20 cellular contexts compared by ENCODE assay signal in genomic region chr19:30391052-30391451, GRCh38. TPM values are rescaled to one million over a fixed set of nuclear protein-coding genes. Genes with fewer than 3 reads are reported as not detected.
"Had no signal": no experiment of that assay in that cellular context is flagged by ENCODE, and none has a peak within 500 bp of the region (broad histone marks: within the 10 kb centered on the region; RNA-seq: fewer than 3 reads in every experiment).

No MANE protein-coding gene starts in this region.

- H3K9me3 ChIP-seq: Peyer's patch had no signal

- H3K27me3 ChIP-seq: brain microvascular endothelial cell, Peyer's patch had no signal

- H3K36me3 ChIP-seq: brain microvascular endothelial cell, cardiac muscle cell, Peyer's patch had no signal

- ATAC-seq: activated T-helper 17 cell treated with anti-CD3 and anti-CD28 coated beads, Interleukin-2, amount 50 U/mL, for 72 hours had no signal

- H3K4me1 ChIP-seq: Peyer's patch had no signal

- DNase-seq: activated CD4-positive, alpha-beta memory T cell treated with anti-CD3 and anti-CD28 coated beads, Interleukin-2, amount 10 ng/mL, durations not matched to agents 7 days and 5 days; activated CD4-positive, alpha-beta T cell treated with anti-CD3 and anti-CD28 coated beads, Interleukin-2, amount 50 U/mL, for 1 hour; activated CD4-positive, CD25-positive, alpha-beta regulatory T cell; activated gamma-delta T cell; activated naive CD4-positive, alpha-beta T cell treated with anti-CD3 and anti-CD28 coated beads for 36 hours; activated T-cell treated with anti-CD3 and anti-CD28 coated beads for 4 hours; activated T-cell treated with anti-CD3 and anti-CD28 coated beads, Interleukin-2, amount 50 U/mL, for 48 hours; brain microvascular endothelial cell; MM.1S; NCI-H1105; NCI-H1436; NCI-H1694 treated with DMSO at 0.1 percent for 48 hours; NCI-H2081; NCI-H524; Peyer's patch; SHP77 had no signal

- H3K4me3 ChIP-seq: cardiac muscle cell, Peyer's patch had no signal

- H3K27ac ChIP-seq: brain microvascular endothelial cell, cardiac muscle cell, Peyer's patch, RWPE1 had no signal

RNA-seq across cellular contexts. Expression of gene ZNF536, which starts 18.9 kb away (rescaled TPM):
- total RNA-seq: activated CD4-positive, alpha-beta memory T cell treated with anti-CD3 and anti-CD28 coated beads, Interleukin-2, amount 10 ng/mL, durations not matched to agents 7 days and 5 days; activated CD8-positive, alpha-beta memory T cell treated with anti-CD3 and anti-CD28 coated beads for 36 hours; activated naive CD4-positive, alpha-beta T cell treated with anti-CD3 and anti-CD28 coated beads for 36 hours; activated T-helper 17 cell treated with anti-CD3 and anti-CD28 coated beads, Interleukin-2, amount 50 U/mL, for 72 hours had no signal
